In genomic region chr2:188322569-188323531, GRCh38 we compare ENCODE assay signal across 16 cellular contexts. TPM values are rescaled to one million over a fixed set of nuclear protein-coding genes. Genes with fewer than 3 reads are reported as not detected.
DNase-seq lines count a peak whose midpoint lies in the region; ATAC-seq and TF ChIP-seq lines count a peak whose summit lies in the region.
"Had no signal": no experiment of that assay in that cellular context is flagged by ENCODE, and none has a peak within 500 bp of the region (broad histone marks: within the 10 kb centered on the region; RNA-seq: fewer than 3 reads in every experiment).

No MANE protein-coding gene starts in this region.

- no peak overlapping the region for H3K27ac Mint-ChIP-seq in stimulated activated effector memory CD8-positive, alpha-beta T cell treated with anti-CD3 and anti-CD28 coated beads, Interleukin-12 subunit alpha, Interleukin-12 subunit beta, amount 100 ng/mL, for 72 hours
- H3K27ac Mint-ChIP-seq in activated naive CD4-positive, alpha-beta T cell treated with anti-CD3 and anti-CD28 coated beads, Interleukin-2, amount 50 U/mL, for 72 hours: no peak overlapping the region
- H3K27ac Mint-ChIP-seq: activated T-helper 2 cell treated with anti-CD3 and anti-CD28 coated beads, Interferon-gamma antibody, Interleukin-2, Interleukin-4, amounts not matched to agents 10 μg/mL and 5 μg/mL and 100 μg/mL, durations not matched to agents 14 hours and 24 hours and 36 hours had no signal

- no peak overlapping the region for H3K4me3 Mint-ChIP-seq in stimulated activated effector memory CD8-positive, alpha-beta T cell treated with anti-CD3 and anti-CD28 coated beads, Interleukin-12 subunit alpha, Interleukin-12 subunit beta, amount 100 ng/mL, for 72 hours

- H3K36me3 ChIP-seq in left ventricle myocardium inferior: no peaks in the 10 kb centered on the region
- no peaks in the 10 kb centered on the region for H3K36me3 ChIP-seq in ascending aorta
- H3K36me3 ChIP-seq: lower lobe of right lung, tibial artery had no signal

- ATAC-seq in left ventricle myocardium superior: no peak
- no peak for ATAC-seq in stimulated activated effector memory CD8-positive, alpha-beta T cell treated with anti-CD3 and anti-CD28 coated beads, Interleukin-12 subunit alpha, Interleukin-12 subunit beta, amount 100 ng/mL, for 72 hours
- ATAC-seq in activated naive CD4-positive, alpha-beta T cell treated with anti-CD3 and anti-CD28 coated beads, Interleukin-2, amount 50 U/mL, for 72 hours: no peak
- ATAC-seq: lower lobe of right lung had no signal

- intact Hi-C loops in left ventricle myocardium inferior (cut with micrococcal nuclease): no loop called here
- intact Hi-C loops in left ventricle myocardium superior (cut with micrococcal nuclease): no loop called here
- intact Hi-C loops in ascending aorta (cut with DNase I): no loop called here

- DNase-seq in left ventricle myocardium inferior (no peak), left ventricle myocardium superior (no peak), ascending aorta (ENCODE audit: low spot score in 2 of 2) (no peak), iris pigment epithelial cell (ENCODE audit: low read depth) (peak; percentile 81), islet precursor cell (no peak), A172 (ENCODE audit: low spot score) (no peak)
- no peak for DNase-seq in stimulated activated effector memory CD8-positive, alpha-beta T cell treated with anti-CD3 and anti-CD28 coated beads, Interleukin-12 subunit alpha, Interleukin-12 subunit beta, amount 100 ng/mL, for 72 hours (ENCODE audit: low spot score in 2 of 2)
- DNase-seq in activated naive CD4-positive, alpha-beta T cell treated with anti-CD3 and anti-CD28 coated beads, Interleukin-2, amount 50 U/mL, for 72 hours (ENCODE audit: low spot score in 2 of 2): no peak
- DNase-seq: central memory CD4-positive, alpha-beta T cell; lower lobe of right lung; NCI-H1048; NCI-H2227 treated with DMSO at 0.1 percent for 48 hours; stimulated activated CD4-positive, alpha-beta T cell treated with anti-CD3 and anti-CD28 coated beads, Interleukin-12 subunit alpha, Interleukin-12 subunit beta, amount 100 ng/mL, for 4 hours; tibial artery had no signal

- H3K9me3 ChIP-seq in left ventricle myocardium inferior (replicated peaks): no peaks in the 10 kb centered on the region
- H3K9me3 ChIP-seq in ascending aorta: no peaks in the 10 kb centered on the region
- H3K9me3 ChIP-seq: lower lobe of right lung, tibial artery had no signal

- no peaks in the 10 kb centered on the region for H3K4me1 Mint-ChIP-seq in stimulated activated effector memory CD8-positive, alpha-beta T cell treated with anti-CD3 and anti-CD28 coated beads, Interleukin-12 subunit alpha, Interleukin-12 subunit beta, amount 100 ng/mL, for 72 hours

- no peaks in the 10 kb centered on the region for H3K36me3 Mint-ChIP-seq in stimulated activated effector memory CD8-positive, alpha-beta T cell treated with anti-CD3 and anti-CD28 coated beads, Interleukin-12 subunit alpha, Interleukin-12 subunit beta, amount 100 ng/mL, for 72 hours
- no peaks in the 10 kb centered on the region for H3K36me3 Mint-ChIP-seq in activated naive CD4-positive, alpha-beta T cell treated with anti-CD3 and anti-CD28 coated beads, Interleukin-2, amount 50 U/mL, for 72 hours

- H3K27ac ChIP-seq in left ventricle myocardium inferior (replicated peaks): peak overlapping the region; percentile 20
- peak overlapping the region; percentile 33 to 37 for H3K27ac ChIP-seq in ascending aorta
- H3K27ac ChIP-seq: lower lobe of right lung, tibial artery had no signal

- peaks cover 22% of the 10 kb centered on the region for H3K4me1 ChIP-seq in left ventricle myocardium inferior
- H3K4me1 ChIP-seq in ascending aorta: peaks cover 0 to 20% of the 10 kb centered on the region in 2 donors
- H3K4me1 ChIP-seq: lower lobe of right lung had no signal

- H3K27me3 ChIP-seq in left ventricle myocardium inferior (ENCODE audit: low read depth) (no peaks in the 10 kb centered on the region), ascending aorta (no peaks in the 10 kb centered on the region)
- H3K27me3 ChIP-seq: tibial artery had no signal

- TF ChIP-seq CTCF in left ventricle myocardium inferior (IDR thresholded peaks at IDR 0.05; ENCODE audit: borderline replicate concordance): no peak
- no peak for TF ChIP-seq CTCF in ascending aorta (IDR thresholded peaks at IDR 0.05)

- no peak overlapping the region for H3K4me3 ChIP-seq in left ventricle myocardium inferior
- H3K4me3 ChIP-seq in ascending aorta: no peak overlapping the region
- H3K4me3 ChIP-seq: lower lobe of right lung, tibial artery had no signal

- H3K9me3 Mint-ChIP-seq in stimulated activated effector memory CD8-positive, alpha-beta T cell treated with anti-CD3 and anti-CD28 coated beads, Interleukin-12 subunit alpha, Interleukin-12 subunit beta, amount 100 ng/mL, for 72 hours: peaks cover 5% of the 10 kb centered on the region
- H3K9me3 Mint-ChIP-seq in activated naive CD4-positive, alpha-beta T cell treated with anti-CD3 and anti-CD28 coated beads, Interleukin-2, amount 50 U/mL, for 72 hours: no peaks in the 10 kb centered on the region
- H3K9me3 Mint-ChIP-seq: activated T-helper 2 cell treated with anti-CD3 and anti-CD28 coated beads, Interferon-gamma antibody, Interleukin-2, Interleukin-4, amounts not matched to agents 10 μg/mL and 5 μg/mL and 100 μg/mL, durations not matched to agents 14 hours and 24 hours and 36 hours had no signal

RNA-seq across cellular contexts. Expression of gene GULP1, which starts 31.2 kb away (rescaled TPM):
- 5.7 TPM for total RNA-seq in left ventricle myocardium inferior
- total RNA-seq in left ventricle myocardium superior: 4.6 TPM
- total RNA-seq in ascending aorta: 67.8 TPM
- 234 and 320 TPM in 2 replicates for total RNA-seq in A172 (2014; rRNA removed; shearing (Covaris generic))
- total RNA-seq in activated naive CD4-positive, alpha-beta T cell treated with anti-CD3 and anti-CD28 coated beads, Interleukin-2, amount 50 U/mL, for 72 hours: not detected
- total RNA-seq: activated T-helper 2 cell treated with anti-CD3 and anti-CD28 coated beads, Interferon-gamma antibody, Interleukin-2, Interleukin-4, amounts not matched to agents 10 μg/mL and 5 μg/mL and 100 μg/mL, durations not matched to agents 14 hours and 24 hours and 36 hours; T-helper 2 cell treated with Interferon-gamma antibody and Interleukin-4, amounts not matched to agents 100 ng/mL and 5 ng/mL, for 36 hours had no signal

Comparison
In these comparisons a context has a peak if more than half of its experiments do, and no peak if none do; other contexts are left out.
1. RNA of gene GULP1, which starts 31.2 kb away (total RNA-seq): 234 to 320 TPM in A172 and 67.8 TPM in ascending aorta (single experiment); 5.7 TPM in left ventricle myocardium inferior (single experiment), 4.6 TPM in left ventricle myocardium superior (single experiment) and not detected in activated naive CD4-positive, alpha-beta T cell treated with anti-CD3 and anti-CD28 coated beads, Interleukin-2, amount 50 U/mL, for 72 hours; every median in the first group is over 10 times any median in the second.